Comparison of ENCODE assay signal across 8 cellular contexts in the genomic region with DNA sequence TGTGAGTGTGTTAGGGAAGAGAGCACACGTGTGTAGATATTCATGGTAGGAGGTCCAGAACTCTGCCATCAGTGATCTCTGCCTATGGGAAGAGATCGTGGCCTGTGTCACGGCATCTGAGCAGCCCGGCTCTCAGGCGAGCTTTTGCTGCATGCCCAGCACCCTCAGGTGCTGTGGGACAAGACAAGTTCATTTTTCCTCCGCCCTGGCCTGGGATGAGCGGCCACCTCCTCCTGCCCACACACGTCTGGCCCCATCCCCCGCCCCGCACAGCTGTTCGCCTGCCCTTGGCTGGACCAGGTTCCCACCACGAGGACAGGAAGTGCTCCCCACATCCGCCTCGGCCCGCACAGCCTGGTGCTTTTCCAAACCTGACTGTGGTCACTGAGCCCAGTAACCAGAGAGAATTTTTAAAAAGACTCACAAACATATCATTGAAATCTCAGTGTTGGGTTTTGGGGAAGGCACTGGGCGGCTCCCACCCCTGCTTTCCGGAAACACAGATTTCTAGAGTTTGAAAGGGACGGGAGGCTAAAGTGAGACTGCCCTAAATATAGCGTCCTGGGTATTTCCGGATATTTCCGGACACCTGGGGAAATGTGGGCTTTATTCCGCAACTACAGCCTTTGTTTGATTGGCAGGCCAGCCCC. TPM values are rescaled to one million over a fixed set of nuclear protein-coding genes. Genes with fewer than 3 reads are reported as not detected.
DNase-seq lines count a peak whose midpoint lies in the region; ATAC-seq and TF ChIP-seq lines count a peak whose summit lies in the region.

No MANE protein-coding gene starts in this region.

- H3K4me3 ChIP-seq in brain microvascular endothelial cell (ENCODE audit: low read depth, low read length) (no peak overlapping the region), skeletal muscle satellite cell (ENCODE audit: low read length) (no peak overlapping the region)

- H3K9me3 ChIP-seq in skeletal muscle satellite cell (replicated peaks; ENCODE audit: low read length) = no peaks in the 10 kb centered on the region

- no peak for TF ChIP-seq CTCF in brain microvascular endothelial cell (IDR thresholded peaks at IDR 0.05; ENCODE audit: low read depth, low read length, missing control alignments)

- DNase-seq in activated naive CD4-positive, alpha-beta T cell treated with anti-CD3 and anti-CD28 coated beads for 36 hours = peak; percentile 27
- no peak for DNase-seq in activated naive CD4-positive, alpha-beta T cell treated with anti-CD3 and anti-CD28 coated beads, Interleukin-2, amount 50 U/mL, for 16 hours
- DNase-seq in brain microvascular endothelial cell (peak; percentile 23), occipital lobe (lab: John Stamatoyannopoulos, UW) (no peak), NCI-H1105 (lab: John Stamatoyannopoulos, UW) (no peak), kidney tubule cell (ENCODE audit: low spot score) (no peak)

- H3K9ac ChIP-seq in skeletal muscle satellite cell (ENCODE audit: low read depth, low read length) = peak overlapping the region; percentile 52

- H3K27me3 Mint-ChIP-seq in activated naive CD4-positive, alpha-beta T cell treated with anti-CD3 and anti-CD28 coated beads for 36 hours (ENCODE audit: low read depth) = peaks cover 2% of the 10 kb centered on the region

- H3K4me1 Mint-ChIP-seq in activated naive CD4-positive, alpha-beta T cell treated with anti-CD3 and anti-CD28 coated beads for 36 hours (ENCODE audit: low read depth) = peaks cover 4% of the 10 kb centered on the region

- CTCF ChIA-PET in activated naive CD4-positive, alpha-beta T cell treated with anti-CD3 and anti-CD28 coated beads for 36 hours (lab: Charles Lee) = no interaction called here

- in situ Hi-C loops in brain microvascular endothelial cell (cut with HindIII; ENCODE audit: low pct_ligation_motif_present, low sequenced_read_pairs) = no loop called here

- peaks cover 17% of the 10 kb centered on the region for H3K4me1 ChIP-seq in skeletal muscle satellite cell (ENCODE audit: control insufficient read depth, insufficient read depth, low read length)

- intact Hi-C loops in activated naive CD4-positive, alpha-beta T cell treated with anti-CD3 and anti-CD28 coated beads for 36 hours (cut with micrococcal nuclease) = no loop called here

- ATAC-seq in HG03280 (IDR thresholded peaks at IDR 0.05; ENCODE audit: unreplicated experiment) = peak; percentile 58

- H3K27me3 ChIP-seq in brain microvascular endothelial cell (replicated peaks) (no peaks in the 10 kb centered on the region), skeletal muscle satellite cell (ENCODE audit: control insufficient read depth, insufficient read depth, low read length) (no peaks in the 10 kb centered on the region)

- H3K4me2 ChIP-seq in skeletal muscle satellite cell (ENCODE audit: low read length) = peak overlapping the region; percentile 60

- H3K27ac Mint-ChIP-seq in activated naive CD4-positive, alpha-beta T cell treated with anti-CD3 and anti-CD28 coated beads for 36 hours = no peak overlapping the region

- no peak overlapping the region for H3K27ac ChIP-seq in brain microvascular endothelial cell

- no peaks in the 10 kb centered on the region for H3K36me3 Mint-ChIP-seq in activated naive CD4-positive, alpha-beta T cell treated with anti-CD3 and anti-CD28 coated beads for 36 hours (ENCODE audit: low read depth)

- no peak overlapping the region for H3K4me3 Mint-ChIP-seq in activated naive CD4-positive, alpha-beta T cell treated with anti-CD3 and anti-CD28 coated beads for 36 hours

- H3K36me3 ChIP-seq in brain microvascular endothelial cell (replicated peaks) = no peaks in the 10 kb centered on the region
- no peaks in the 10 kb centered on the region for H3K36me3 ChIP-seq in skeletal muscle satellite cell (ENCODE audit: insufficient read depth, low read length)

- H3K9me3 Mint-ChIP-seq in activated naive CD4-positive, alpha-beta T cell treated with anti-CD3 and anti-CD28 coated beads for 36 hours = no peaks in the 10 kb centered on the region

RNA-seq across cellular contexts. Expression of gene BMP8A, which starts 18.0 kb away (rescaled TPM):
- not detected for total RNA-seq in activated naive CD4-positive, alpha-beta T cell treated with anti-CD3 and anti-CD28 coated beads for 36 hours
- total RNA-seq in skeletal muscle satellite cell (2012; rRNA removed) = under 0.01 TPM in 1 of 2 replicates, not detected in the other
- total RNA-seq in occipital lobe = 0.16 TPM

Comparison
In these comparisons a context has a peak if more than half of its experiments do, and no peak if none do; other contexts are left out.
1. DNase-seq: peak in activated naive CD4-positive, alpha-beta T cell treated with anti-CD3 and anti-CD28 coated beads for 36 hours (single experiment) and brain microvascular endothelial cell (single experiment); none in activated naive CD4-positive, alpha-beta T cell treated with anti-CD3 and anti-CD28 coated beads, Interleukin-2, amount 50 U/mL, for 16 hours (single experiment), occipital lobe (single experiment), NCI-H1105 (single experiment) and kidney tubule cell (single experiment).